In the genomic region with DNA sequence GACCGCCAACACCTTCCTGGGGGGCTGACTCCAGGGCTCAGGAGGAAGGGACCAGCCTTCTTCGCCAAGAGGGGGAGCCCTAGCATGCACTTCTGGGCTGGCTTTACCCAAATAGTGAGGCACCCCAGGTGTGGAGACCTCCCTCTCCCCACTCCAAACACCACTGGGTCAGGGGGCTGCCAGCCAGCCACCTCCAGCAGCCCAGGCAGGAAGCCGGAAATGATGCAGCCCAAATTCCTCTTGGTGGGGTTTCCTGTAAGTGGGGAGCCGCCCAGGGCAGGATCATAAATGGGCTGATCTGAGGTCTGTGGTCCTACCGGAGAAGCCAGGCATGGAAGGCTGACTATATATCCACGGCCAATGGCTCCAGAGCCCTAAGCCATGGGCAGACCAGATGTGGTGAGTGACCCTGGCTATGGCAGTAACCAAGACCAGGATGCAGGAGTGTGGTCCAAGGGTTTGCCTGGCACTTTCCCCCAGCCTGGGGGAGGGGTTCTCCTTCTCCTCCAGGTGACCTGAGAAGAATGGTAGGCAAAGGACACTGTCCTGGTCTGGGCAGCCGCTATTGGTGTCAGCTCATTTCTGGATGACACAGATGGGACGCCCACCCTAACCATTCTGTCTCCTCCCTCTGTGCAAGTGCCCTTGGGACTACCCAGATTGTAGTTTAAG, we compare ENCODE assay signal across 1 cellular context.
TF ChIP-seq lines count a peak whose summit lies in the region.

No MANE protein-coding gene starts in this region.

TF ChIP-seq in GM23338, 12 proteins besides CTCF, POLR2A, EP300 and RAD21 (continued from another document):
- TF ChIP-seq ZNF462 (CRISPR knock-in tag; IDR thresholded peaks at IDR 0.05) (no peak), JUNB (IDR thresholded peaks at IDR 0.05; ENCODE audit: unreplicated experiment) (no peak), ZNF114 (CRISPR knock-in tag; IDR thresholded peaks at IDR 0.05) (no peak), STAT1 (IDR thresholded peaks at IDR 0.05; ENCODE audit: unreplicated experiment) (no peak), EZH2 (IDR thresholded peaks at IDR 0.05; ENCODE audit: low read depth, unreplicated experiment) (no peak), CREB1 (CRISPR knock-in tag; IDR thresholded peaks at IDR 0.05; ENCODE audit: low read depth) (no peak)
- TF ChIP-seq, protein P1, sequence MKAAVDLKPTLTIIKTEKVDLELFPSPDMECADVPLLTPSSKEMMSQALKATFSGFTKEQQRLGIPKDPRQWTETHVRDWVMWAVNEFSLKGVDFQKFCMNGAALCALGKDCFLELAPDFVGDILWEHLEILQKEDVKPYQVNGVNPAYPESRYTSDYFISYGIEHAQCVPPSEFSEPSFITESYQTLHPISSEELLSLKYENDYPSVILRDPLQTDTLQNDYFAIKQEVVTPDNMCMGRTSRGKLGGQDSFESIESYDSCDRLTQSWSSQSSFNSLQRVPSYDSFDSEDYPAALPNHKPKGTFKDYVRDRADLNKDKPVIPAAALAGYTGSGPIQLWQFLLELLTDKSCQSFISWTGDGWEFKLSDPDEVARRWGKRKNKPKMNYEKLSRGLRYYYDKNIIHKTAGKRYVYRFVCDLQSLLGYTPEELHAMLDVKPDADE (IDR thresholded peaks at IDR 0.05): no peak
